In genomic region chr2:64485961-64486360, GRCh38 we compare ENCODE assay signal across 12 cellular contexts. TPM values are rescaled to one million over a fixed set of nuclear protein-coding genes. Genes with fewer than 3 reads are reported as not detected.
A peak's percentile ranks its signal among the peaks of the same experiment; 100 is the strongest.
DNase-seq lines count a peak whose midpoint lies in the region; ATAC-seq and TF ChIP-seq lines count a peak whose summit lies in the region.
"Had no signal": no experiment of that assay in that cellular context is flagged by ENCODE, and none has a peak within 500 bp of the region (broad histone marks: within the 10 kb centered on the region; RNA-seq: fewer than 3 reads in every experiment).

No MANE protein-coding gene starts in this region.

- no peak overlapping the region for H3K4me3 ChIP-seq in AG10803 (ENCODE audit: low read length)
- no peak overlapping the region for H3K4me3 ChIP-seq in heart right ventricle
- no peak overlapping the region for H3K4me3 ChIP-seq in left lung
- H3K4me3 ChIP-seq: thoracic aorta had no signal

- H3K9me3 ChIP-seq in heart right ventricle (no peaks in the 10 kb centered on the region), left lung (no peaks in the 10 kb centered on the region)
- H3K9me3 ChIP-seq: thoracic aorta had no signal

- intact Hi-C loops in heart right ventricle (cut with DNase I) = loop anchor here in 9 of 10 donors (2.0 to 10.0 kb wide), 7 partner anchors 139 to 441 kb away; no protein-coding TSS in a partner anchor
- intact Hi-C loops in left lung (cut with DNase I) = loop anchor here (5.0 to 10.0 kb wide), 2 partner anchors 141 to 154 kb away; no protein-coding TSS in a partner anchor

- H3K36me3 ChIP-seq in heart right ventricle (no peaks in the 10 kb centered on the region), left lung (no peaks in the 10 kb centered on the region)
- H3K36me3 ChIP-seq: thoracic aorta had no signal

- H3K27ac ChIP-seq in heart right ventricle (no peak overlapping the region), left lung (no peak overlapping the region)
- H3K27ac ChIP-seq: thoracic aorta had no signal

- ATAC-seq in heart right ventricle (peak in 5 of 8 donors; percentile 24 to 87 (median 73)), GM21723 (IDR thresholded peaks at IDR 0.05; ENCODE audit: unreplicated experiment) (no peak), left lung (no peak), GM21529 (IDR thresholded peaks at IDR 0.05; ENCODE audit: unreplicated experiment) (no peak)
- ATAC-seq: activated naive CD4-positive, alpha-beta T cell treated with anti-CD3 and anti-CD28 coated beads, Interleukin-2, amount 50 U/mL, for 72 hours had no signal

- DNase-seq in AG10803 (ENCODE audit: low read depth) = peak; percentile 55
- DNase-seq in HPDE6-E6E7 (ENCODE audit: extremely low spot score) = peak; percentile 47
- peak; percentile 84 for DNase-seq in RPMI8226
- DNase-seq in heart right ventricle = peak; percentile 24 to 31
- no peak for DNase-seq in left lung
- no peak for DNase-seq in stimulated activated CD4-positive, alpha-beta T cell treated with anti-CD3 and anti-CD28 coated beads, Interleukin-1b, Interleukin-23, amount 100 ng/mL, for 48 hours
- DNase-seq: activated CD4-positive, alpha-beta memory T cell treated with anti-CD3 and anti-CD28 coated beads for 36 hours; head of caudate nucleus had no signal

- peaks cover 4 to 39% (median 21%) of the 10 kb centered on the region in 9 donors for H3K4me1 ChIP-seq in heart right ventricle
- peaks cover 0 to 20% of the 10 kb centered on the region in 2 donors for H3K4me1 ChIP-seq in left lung

- H3K27me3 ChIP-seq in heart right ventricle (peaks cover 0 to 6% (median 0%) of the 10 kb centered on the region in 7 donors), left lung (no peaks in the 10 kb centered on the region)

- TF ChIP-seq CTCF in AG10803 (conservative IDR thresholded peaks at IDR 0.05; ENCODE audit: low read length) (no peak), heart right ventricle (IDR thresholded peaks at IDR 0.05) (no peak), left lung (IDR thresholded peaks at IDR 0.05) (no peak)

- WGBS in heart right ventricle, 2 donors = 34 to 44% methylated on average over 8 of the region's 8 CpGs

RNA-seq across cellular contexts. Expression of gene LGALSL, which starts 32.0 kb away (rescaled TPM):
- total RNA-seq in heart right ventricle (10 to 100 TPM in 7 of 10 donors, 1 to 10 TPM in 3; 5.3 to 24.8 (median 12.3) TPM), left lung (10 to 100 TPM; 33.5 to 34.1 TPM)
- 1 to 10 TPM; 5.8 to 9.4 TPM for polyA plus RNA-seq in heart right ventricle

RNA-seq across cellular contexts. Expression of gene AFTPH, which starts 38.2 kb away (rescaled TPM):
- total RNA-seq in heart right ventricle (10 to 100 TPM in 8 of 10 donors, 1 to 10 TPM in 2; 9.8 to 12.8 (median 11.0) TPM), left lung (10 to 100 TPM; 29.9 to 33.7 TPM)
- 10 to 100 TPM in 1 of 2 donors, 1 to 10 TPM in 1; 7.9 to 22.3 TPM for polyA plus RNA-seq in heart right ventricle

Comparison
In these comparisons a context has a peak if more than half of its experiments do, and no peak if none do; other contexts are left out.
1. DNase-seq: peak in AG10803 (single experiment), HPDE6-E6E7 (single experiment), RPMI8226 (single experiment) and heart right ventricle (2 of 2); none in left lung (0 of 2) and stimulated activated CD4-positive, alpha-beta T cell treated with anti-CD3 and anti-CD28 coated beads, Interleukin-1b, Interleukin-23, amount 100 ng/mL, for 48 hours (single experiment).
2. ATAC-seq: peak in heart right ventricle (5 of 8); none in GM21723 (single experiment), left lung (single experiment) and GM21529 (single experiment).